ENCODE assay signal across 1 cellular context in the genomic region with DNA sequence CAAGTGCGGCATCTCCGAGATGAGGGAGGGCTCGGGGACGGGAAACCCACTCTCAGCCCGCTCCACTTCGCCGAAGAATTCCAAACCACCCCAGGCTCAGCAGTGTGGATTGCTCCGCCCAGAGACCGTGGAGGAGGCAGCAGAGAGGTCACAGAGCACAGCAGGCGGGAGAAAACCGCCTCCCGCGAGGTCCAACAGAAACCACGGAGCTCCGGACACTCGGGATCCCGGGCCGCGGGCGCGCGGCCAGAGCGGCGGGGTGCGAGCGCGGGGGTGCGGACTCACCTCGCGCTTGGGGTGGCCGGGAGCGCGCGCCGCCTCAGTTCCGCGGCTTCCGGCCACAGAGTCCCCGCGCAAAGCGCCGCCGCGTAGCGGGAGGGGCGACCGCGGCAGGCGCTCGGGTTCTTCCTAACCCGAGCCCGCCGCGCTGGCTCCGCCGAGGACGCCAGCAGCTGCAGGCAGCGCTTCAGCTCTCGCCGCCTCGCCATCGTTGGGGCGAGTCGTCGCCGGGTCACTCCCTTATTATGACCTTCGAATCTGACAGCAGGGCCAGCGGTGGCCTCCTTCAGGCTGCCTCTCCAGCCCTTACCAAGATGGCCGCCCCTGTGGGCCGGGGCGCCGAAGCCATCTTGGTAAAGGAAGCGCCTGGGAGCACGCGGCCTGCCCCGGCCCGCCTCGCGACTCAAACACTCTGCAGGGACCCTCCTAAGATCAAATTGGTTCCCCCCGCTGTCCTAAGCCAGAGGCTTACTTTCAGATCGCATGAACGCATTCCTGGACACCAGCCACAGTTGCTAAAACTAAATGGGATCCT.
TF ChIP-seq lines count a peak whose summit lies in the region.

A gene (minus strand): TSS at position 106 of the 814 bp plus-strand sequence. CDS start 20,323 bp downstream, outside the sequence.

TF ChIP-seq in K562, 482 proteins besides CTCF, POLR2A, EP300 and RAD21 (continued from another document and continues in another):
- TF ChIP-seq, protein P1, sequence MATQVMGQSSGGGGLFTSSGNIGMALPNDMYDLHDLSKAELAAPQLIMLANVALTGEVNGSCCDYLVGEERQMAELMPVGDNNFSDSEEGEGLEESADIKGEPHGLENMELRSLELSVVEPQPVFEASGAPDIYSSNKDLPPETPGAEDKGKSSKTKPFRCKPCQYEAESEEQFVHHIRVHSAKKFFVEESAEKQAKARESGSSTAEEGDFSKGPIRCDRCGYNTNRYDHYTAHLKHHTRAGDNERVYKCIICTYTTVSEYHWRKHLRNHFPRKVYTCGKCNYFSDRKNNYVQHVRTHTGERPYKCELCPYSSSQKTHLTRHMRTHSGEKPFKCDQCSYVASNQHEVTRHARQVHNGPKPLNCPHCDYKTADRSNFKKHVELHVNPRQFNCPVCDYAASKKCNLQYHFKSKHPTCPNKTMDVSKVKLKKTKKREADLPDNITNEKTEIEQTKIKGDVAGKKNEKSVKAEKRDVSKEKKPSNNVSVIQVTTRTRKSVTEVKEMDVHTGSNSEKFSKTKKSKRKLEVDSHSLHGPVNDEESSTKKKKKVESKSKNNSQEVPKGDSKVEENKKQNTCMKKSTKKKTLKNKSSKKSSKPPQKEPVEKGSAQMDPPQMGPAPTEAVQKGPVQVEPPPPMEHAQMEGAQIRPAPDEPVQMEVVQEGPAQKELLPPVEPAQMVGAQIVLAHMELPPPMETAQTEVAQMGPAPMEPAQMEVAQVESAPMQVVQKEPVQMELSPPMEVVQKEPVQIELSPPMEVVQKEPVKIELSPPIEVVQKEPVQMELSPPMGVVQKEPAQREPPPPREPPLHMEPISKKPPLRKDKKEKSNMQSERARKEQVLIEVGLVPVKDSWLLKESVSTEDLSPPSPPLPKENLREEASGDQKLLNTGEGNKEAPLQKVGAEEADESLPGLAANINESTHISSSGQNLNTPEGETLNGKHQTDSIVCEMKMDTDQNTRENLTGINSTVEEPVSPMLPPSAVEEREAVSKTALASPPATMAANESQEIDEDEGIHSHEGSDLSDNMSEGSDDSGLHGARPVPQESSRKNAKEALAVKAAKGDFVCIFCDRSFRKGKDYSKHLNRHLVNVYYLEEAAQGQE (CRISPR knock-in tag; IDR thresholded peaks at IDR 0.05; ENCODE audit: low read depth): peak; percentile 84
- TF ChIP-seq TCF3 (CRISPR knock-in tag; IDR thresholded peaks at IDR 0.05): peak; percentile 4; the same call in 1 of the 2 replicates
- peak; percentile 27; the same call in 1 of the 2 replicates for TF ChIP-seq ZNF384 (IDR thresholded peaks at IDR 0.05; ENCODE audit: low read depth, low read length)
- no peak for TF ChIP-seq FOS (IDR thresholded peaks at IDR 0.05; ENCODE audit: extremely low read depth, insufficient read length)
- TF ChIP-seq ZNF347 (CRISPR knock-in tag; IDR thresholded peaks at IDR 0.05; ENCODE audit: low read depth): 0 out of 2 replicates have a peak, but pooled peaks have one; percentile 41
- peak; percentile 83 for TF ChIP-seq MTA3 (IDR thresholded peaks at IDR 0.05; ENCODE audit: borderline replicate concordance)
- TF ChIP-seq CCAR2 (IDR thresholded peaks at IDR 0.05; ENCODE audit: low read depth, low read length): no peak
- TF ChIP-seq MCM2 (IDR thresholded peaks at IDR 0.05; ENCODE audit: low read depth): no peak
- TF ChIP-seq MEF2D (tag; conservative IDR thresholded peaks at IDR 0.05; ENCODE audit: low read depth): peak; percentile 53; the same call in 1 of the 2 replicates
- TF ChIP-seq HNRNPK (IDR thresholded peaks at IDR 0.05; ENCODE audit: low read depth, low read length, poor library complexity, severe bottlenecking): no peak
- TF ChIP-seq NR2C2 (CRISPR knock-in tag; IDR thresholded peaks at IDR 0.05): peak; percentile 47
- TF ChIP-seq NR2C2 (tag; IDR thresholded peaks at IDR 0.05): peak; percentile 97
- TF ChIP-seq, protein P2, sequence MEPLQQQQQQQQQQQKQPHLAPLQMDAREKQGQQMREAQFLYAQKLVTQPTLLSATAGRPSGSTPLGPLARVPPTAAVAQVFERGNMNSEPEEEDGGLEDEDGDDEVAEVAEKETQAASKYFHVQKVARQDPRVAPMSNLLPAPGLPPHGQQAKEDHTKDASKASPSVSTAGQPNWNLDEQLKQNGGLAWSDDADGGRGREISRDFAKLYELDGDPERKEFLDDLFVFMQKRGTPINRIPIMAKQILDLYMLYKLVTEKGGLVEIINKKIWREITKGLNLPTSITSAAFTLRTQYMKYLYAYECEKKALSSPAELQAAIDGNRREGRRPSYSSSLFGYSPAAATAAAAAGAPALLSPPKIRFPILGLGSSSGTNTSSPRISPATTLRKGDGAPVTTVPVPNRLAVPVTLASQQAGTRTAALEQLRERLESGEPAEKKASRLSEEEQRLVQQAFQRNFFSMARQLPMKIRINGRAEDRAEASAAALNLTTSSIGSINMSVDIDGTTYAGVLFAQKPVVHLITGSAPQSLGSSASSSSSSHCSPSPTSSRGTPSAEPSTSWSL (CRISPR knock-in tag; IDR thresholded peaks at IDR 0.05; ENCODE audit: borderline replicate concordance): 0 out of 2 replicates have a peak, but pooled peaks have one; percentile 59
- TF ChIP-seq ZNF316 (IDR thresholded peaks at IDR 0.05): no peak
- peak; percentile 73; the same call in 1 of the 2 replicates for TF ChIP-seq ZNF79 (CRISPR knock-in tag; IDR thresholded peaks at IDR 0.05; ENCODE audit: low read depth)
- TF ChIP-seq CBFA2T2 (conservative IDR thresholded peaks at IDR 0.05): no peak
- peak; percentile 98 for TF ChIP-seq ZFX (CRISPR knock-in tag; IDR thresholded peaks at IDR 0.05)
- no peak for TF ChIP-seq ZNF140 (CRISPR knock-in tag; IDR thresholded peaks at IDR 0.05)
- TF ChIP-seq SRSF1 (IDR thresholded peaks at IDR 0.05; ENCODE audit: low read depth, low read length): peak; percentile 81; the same call in 1 of the 2 replicates
- TF ChIP-seq BACH1 (tag; IDR thresholded peaks at IDR 0.05): peak; percentile 93
- no peak for TF ChIP-seq KAT8 (IDR thresholded peaks at IDR 0.05; ENCODE audit: low read depth)
- TF ChIP-seq, protein P3, sequence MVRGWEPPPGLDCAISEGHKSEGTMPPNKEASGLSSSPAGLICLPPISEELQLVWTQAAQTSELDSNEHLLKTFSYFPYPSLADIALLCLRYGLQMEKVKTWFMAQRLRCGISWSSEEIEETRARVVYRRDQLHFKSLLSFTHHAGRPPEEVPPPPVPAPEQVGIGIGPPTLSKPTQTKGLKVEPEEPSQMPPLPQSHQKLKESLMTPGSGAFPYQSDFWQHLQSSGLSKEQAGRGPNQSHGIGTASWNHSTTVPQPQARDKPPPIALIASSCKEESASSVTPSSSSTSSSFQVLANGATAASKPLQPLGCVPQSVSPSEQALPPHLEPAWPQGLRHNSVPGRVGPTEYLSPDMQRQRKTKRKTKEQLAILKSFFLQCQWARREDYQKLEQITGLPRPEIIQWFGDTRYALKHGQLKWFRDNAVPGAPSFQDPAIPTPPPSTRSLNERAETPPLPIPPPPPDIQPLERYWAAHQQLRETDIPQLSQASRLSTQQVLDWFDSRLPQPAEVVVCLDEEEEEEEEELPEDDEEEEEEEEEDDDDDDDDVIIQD (CRISPR knock-in tag; IDR thresholded peaks at IDR 0.05): 0 out of 2 replicates have a peak, but pooled peaks have one; percentile 44
- no peak for TF ChIP-seq HNRNPH1 (optimal IDR thresholded peaks at IDR 0.05; ENCODE audit: low read depth, low read length)
- peak; percentile 55; the same call in 1 of the 2 replicates for TF ChIP-seq MTA1 (IDR thresholded peaks at IDR 0.05; ENCODE audit: borderline replicate concordance)
- TF ChIP-seq, protein P4, sequence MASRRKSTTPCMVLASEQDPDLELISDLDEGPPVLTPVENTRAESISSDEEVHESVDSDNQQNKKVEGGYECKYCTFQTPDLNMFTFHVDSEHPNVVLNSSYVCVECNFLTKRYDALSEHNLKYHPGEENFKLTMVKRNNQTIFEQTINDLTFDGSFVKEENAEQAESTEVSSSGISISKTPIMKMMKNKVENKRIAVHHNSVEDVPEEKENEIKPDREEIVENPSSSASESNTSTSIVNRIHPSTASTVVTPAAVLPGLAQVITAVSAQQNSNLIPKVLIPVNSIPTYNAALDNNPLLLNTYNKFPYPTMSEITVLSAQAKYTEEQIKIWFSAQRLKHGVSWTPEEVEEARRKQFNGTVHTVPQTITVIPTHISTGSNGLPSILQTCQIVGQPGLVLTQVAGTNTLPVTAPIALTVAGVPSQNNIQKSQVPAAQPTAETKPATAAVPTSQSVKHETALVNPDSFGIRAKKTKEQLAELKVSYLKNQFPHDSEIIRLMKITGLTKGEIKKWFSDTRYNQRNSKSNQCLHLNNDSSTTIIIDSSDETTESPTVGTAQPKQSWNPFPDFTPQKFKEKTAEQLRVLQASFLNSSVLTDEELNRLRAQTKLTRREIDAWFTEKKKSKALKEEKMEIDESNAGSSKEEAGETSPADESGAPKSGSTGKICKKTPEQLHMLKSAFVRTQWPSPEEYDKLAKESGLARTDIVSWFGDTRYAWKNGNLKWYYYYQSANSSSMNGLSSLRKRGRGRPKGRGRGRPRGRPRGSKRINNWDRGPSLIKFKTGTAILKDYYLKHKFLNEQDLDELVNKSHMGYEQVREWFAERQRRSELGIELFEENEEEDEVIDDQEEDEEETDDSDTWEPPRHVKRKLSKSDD (conservative IDR thresholded peaks at IDR 0.05; ENCODE audit: low read length): 0 out of 2 replicates have a peak, but pooled peaks have one; percentile 33
- peak; percentile 98 for TF ChIP-seq ZNF589 (CRISPR knock-in tag; IDR thresholded peaks at IDR 0.05; ENCODE audit: low read depth)
- TF ChIP-seq FOXJ3 (CRISPR knock-in tag; IDR thresholded peaks at IDR 0.05): no peak
- no peak for TF ChIP-seq RBM39 (optimal IDR thresholded peaks at IDR 0.05; ENCODE audit: low read depth, low read length)
- TF ChIP-seq ZNF124 (CRISPR knock-in tag; IDR thresholded peaks at IDR 0.05): no peak
- TF ChIP-seq, protein P5, sequence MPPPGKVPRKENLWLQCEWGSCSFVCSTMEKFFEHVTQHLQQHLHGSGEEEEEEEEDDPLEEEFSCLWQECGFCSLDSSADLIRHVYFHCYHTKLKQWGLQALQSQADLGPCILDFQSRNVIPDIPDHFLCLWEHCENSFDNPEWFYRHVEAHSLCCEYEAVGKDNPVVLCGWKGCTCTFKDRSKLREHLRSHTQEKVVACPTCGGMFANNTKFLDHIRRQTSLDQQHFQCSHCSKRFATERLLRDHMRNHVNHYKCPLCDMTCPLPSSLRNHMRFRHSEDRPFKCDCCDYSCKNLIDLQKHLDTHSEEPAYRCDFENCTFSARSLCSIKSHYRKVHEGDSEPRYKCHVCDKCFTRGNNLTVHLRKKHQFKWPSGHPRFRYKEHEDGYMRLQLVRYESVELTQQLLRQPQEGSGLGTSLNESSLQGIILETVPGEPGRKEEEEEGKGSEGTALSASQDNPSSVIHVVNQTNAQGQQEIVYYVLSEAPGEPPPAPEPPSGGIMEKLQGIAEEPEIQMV (tag; conservative IDR thresholded peaks at IDR 0.05; ENCODE audit: low read depth): peak; percentile 44; the same call in 1 of the 2 replicates
- TF ChIP-seq, protein P6, sequence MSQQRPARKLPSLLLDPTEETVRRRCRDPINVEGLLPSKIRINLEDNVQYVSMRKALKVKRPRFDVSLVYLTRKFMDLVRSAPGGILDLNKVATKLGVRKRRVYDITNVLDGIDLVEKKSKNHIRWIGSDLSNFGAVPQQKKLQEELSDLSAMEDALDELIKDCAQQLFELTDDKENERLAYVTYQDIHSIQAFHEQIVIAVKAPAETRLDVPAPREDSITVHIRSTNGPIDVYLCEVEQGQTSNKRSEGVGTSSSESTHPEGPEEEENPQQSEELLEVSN (IDR thresholded peaks at IDR 0.05; ENCODE audit: borderline replicate concordance in 1 of 2, extremely low read depth in 1 of 2, insufficient read depth in 1 of 2, insufficient read length in 1 of 2, low read depth in 1 of 2, low read length in 1 of 2, poor library complexity in 1 of 2, severe bottlenecking in 1 of 2): peak; percentile 94
- no peak for TF ChIP-seq NFE2L1 (tag; IDR thresholded peaks at IDR 0.05; ENCODE audit: borderline replicate concordance, low read depth)
- TF ChIP-seq, protein P7, sequence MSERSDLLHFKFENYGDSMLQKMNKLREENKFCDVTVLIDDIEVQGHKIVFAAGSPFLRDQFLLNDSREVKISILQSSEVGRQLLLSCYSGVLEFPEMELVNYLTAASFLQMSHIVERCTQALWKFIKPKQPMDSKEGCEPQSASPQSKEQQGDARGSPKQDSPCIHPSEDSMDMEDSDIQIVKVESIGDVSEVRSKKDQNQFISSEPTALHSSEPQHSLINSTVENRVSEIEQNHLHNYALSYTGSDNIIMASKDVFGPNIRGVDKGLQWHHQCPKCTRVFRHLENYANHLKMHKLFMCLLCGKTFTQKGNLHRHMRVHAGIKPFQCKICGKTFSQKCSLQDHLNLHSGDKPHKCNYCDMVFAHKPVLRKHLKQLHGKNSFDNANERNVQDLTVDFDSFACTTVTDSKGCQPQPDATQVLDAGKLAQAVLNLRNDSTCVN (CRISPR knock-in tag; IDR thresholded peaks at IDR 0.05): no peak
- TF ChIP-seq, protein P8, sequence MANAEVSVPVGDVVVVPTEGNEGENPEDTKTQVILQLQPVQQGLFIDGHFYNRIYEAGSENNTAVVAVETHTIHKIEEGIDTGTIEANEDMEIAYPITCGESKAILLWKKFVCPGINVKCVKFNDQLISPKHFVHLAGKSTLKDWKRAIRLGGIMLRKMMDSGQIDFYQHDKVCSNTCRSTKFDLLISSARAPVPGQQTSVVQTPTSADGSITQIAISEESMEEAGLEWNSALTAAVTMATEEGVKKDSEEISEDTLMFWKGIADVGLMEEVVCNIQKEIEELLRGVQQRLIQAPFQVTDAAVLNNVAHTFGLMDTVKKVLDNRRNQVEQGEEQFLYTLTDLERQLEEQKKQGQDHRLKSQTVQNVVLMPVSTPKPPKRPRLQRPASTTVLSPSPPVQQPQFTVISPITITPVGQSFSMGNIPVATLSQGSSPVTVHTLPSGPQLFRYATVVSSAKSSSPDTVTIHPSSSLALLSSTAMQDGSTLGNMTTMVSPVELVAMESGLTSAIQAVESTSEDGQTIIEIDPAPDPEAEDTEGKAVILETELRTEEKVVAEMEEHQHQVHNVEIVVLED (CRISPR knock-in tag; IDR thresholded peaks at IDR 0.05): peak; percentile 82
- no peak for TF ChIP-seq CHD4 (IDR thresholded peaks at IDR 0.05; ENCODE audit: insufficient read depth, insufficient replicate concordance, low read depth, low read length, poor library complexity, severe bottlenecking)
- TF ChIP-seq MAFG (tag; conservative IDR thresholded peaks at IDR 0.05): no peak
- TF ChIP-seq, protein P9, sequence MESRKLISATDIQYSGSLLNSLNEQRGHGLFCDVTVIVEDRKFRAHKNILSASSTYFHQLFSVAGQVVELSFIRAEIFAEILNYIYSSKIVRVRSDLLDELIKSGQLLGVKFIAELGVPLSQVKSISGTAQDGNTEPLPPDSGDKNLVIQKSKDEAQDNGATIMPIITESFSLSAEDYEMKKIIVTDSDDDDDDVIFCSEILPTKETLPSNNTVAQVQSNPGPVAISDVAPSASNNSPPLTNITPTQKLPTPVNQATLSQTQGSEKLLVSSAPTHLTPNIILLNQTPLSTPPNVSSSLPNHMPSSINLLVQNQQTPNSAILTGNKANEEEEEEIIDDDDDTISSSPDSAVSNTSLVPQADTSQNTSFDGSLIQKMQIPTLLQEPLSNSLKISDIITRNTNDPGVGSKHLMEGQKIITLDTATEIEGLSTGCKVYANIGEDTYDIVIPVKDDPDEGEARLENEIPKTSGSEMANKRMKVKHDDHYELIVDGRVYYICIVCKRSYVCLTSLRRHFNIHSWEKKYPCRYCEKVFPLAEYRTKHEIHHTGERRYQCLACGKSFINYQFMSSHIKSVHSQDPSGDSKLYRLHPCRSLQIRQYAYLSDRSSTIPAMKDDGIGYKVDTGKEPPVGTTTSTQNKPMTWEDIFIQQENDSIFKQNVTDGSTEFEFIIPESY (CRISPR knock-in tag; IDR thresholded peaks at IDR 0.05): no peak
- TF ChIP-seq FOXA1 (IDR thresholded peaks at IDR 0.05; ENCODE audit: borderline replicate concordance): no peak
- TF ChIP-seq ARID2 (IDR thresholded peaks at IDR 0.05): no peak
